ENCODE assay signal across 1 cellular context in genomic region chr6:41214559-41215238, GRCh38.
TF ChIP-seq lines count a peak whose summit lies in the region.

No MANE protein-coding gene starts in this region.

TF ChIP-seq in HepG2, 621 proteins besides CTCF, POLR2A, EP300 and RAD21 (continued from another document and continues in another):
- TF ChIP-seq, protein P1, sequence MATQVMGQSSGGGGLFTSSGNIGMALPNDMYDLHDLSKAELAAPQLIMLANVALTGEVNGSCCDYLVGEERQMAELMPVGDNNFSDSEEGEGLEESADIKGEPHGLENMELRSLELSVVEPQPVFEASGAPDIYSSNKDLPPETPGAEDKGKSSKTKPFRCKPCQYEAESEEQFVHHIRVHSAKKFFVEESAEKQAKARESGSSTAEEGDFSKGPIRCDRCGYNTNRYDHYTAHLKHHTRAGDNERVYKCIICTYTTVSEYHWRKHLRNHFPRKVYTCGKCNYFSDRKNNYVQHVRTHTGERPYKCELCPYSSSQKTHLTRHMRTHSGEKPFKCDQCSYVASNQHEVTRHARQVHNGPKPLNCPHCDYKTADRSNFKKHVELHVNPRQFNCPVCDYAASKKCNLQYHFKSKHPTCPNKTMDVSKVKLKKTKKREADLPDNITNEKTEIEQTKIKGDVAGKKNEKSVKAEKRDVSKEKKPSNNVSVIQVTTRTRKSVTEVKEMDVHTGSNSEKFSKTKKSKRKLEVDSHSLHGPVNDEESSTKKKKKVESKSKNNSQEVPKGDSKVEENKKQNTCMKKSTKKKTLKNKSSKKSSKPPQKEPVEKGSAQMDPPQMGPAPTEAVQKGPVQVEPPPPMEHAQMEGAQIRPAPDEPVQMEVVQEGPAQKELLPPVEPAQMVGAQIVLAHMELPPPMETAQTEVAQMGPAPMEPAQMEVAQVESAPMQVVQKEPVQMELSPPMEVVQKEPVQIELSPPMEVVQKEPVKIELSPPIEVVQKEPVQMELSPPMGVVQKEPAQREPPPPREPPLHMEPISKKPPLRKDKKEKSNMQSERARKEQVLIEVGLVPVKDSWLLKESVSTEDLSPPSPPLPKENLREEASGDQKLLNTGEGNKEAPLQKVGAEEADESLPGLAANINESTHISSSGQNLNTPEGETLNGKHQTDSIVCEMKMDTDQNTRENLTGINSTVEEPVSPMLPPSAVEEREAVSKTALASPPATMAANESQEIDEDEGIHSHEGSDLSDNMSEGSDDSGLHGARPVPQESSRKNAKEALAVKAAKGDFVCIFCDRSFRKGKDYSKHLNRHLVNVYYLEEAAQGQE (IDR thresholded peaks at IDR 0.05; ENCODE audit: borderline replicate concordance in 1 of 2, low read depth in 1 of 2, low read length in 2 of 2) = no peak
- TF ChIP-seq AGO1 (IDR thresholded peaks at IDR 0.05; ENCODE audit: low read depth, low read length, poor library complexity, severe bottlenecking) = no peak
- TF ChIP-seq SOX13 (IDR thresholded peaks at IDR 0.05) = no peak
- no peak for TF ChIP-seq SOX13 (CRISPR knock-in tag; conservative IDR thresholded peaks at IDR 0.05 in 1 of 2, IDR thresholded peaks at IDR 0.05 in 1 of 2)
- TF ChIP-seq WIZ (CRISPR knock-in tag; IDR thresholded peaks at IDR 0.05) = no peak
- no peak for TF ChIP-seq NPAS2 (CRISPR knock-in tag; IDR thresholded peaks at IDR 0.05; ENCODE audit: borderline replicate concordance)
- TF ChIP-seq ZBTB8A (CRISPR knock-in tag; IDR thresholded peaks at IDR 0.05; ENCODE audit: borderline replicate concordance, low read depth) = no peak
- no peak for TF ChIP-seq SAFB2 (CRISPR knock-in tag; IDR thresholded peaks at IDR 0.05; ENCODE audit: borderline replicate concordance, low read depth)
- TF ChIP-seq, protein P2, sequence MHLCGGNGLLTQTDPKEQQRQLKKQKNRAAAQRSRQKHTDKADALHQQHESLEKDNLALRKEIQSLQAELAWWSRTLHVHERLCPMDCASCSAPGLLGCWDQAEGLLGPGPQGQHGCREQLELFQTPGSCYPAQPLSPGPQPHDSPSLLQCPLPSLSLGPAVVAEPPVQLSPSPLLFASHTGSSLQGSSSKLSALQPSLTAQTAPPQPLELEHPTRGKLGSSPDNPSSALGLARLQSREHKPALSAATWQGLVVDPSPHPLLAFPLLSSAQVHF (CRISPR knock-in tag; IDR thresholded peaks at IDR 0.05) = no peak
- TF ChIP-seq CENPX (CRISPR knock-in tag; IDR thresholded peaks at IDR 0.05) = no peak
- no peak for TF ChIP-seq ZNF839 (CRISPR knock-in tag; IDR thresholded peaks at IDR 0.05; ENCODE audit: borderline replicate concordance)
- TF ChIP-seq USF2 (IDR thresholded peaks at IDR 0.05; ENCODE audit: low read depth, low read length) = 0 out of 2 replicates have a peak, but pooled peaks have one; percentile 25
- TF ChIP-seq USF2 (CRISPR knock-in tag; IDR thresholded peaks at IDR 0.05; ENCODE audit: borderline replicate concordance) = no peak
- TF ChIP-seq ZSCAN31 (CRISPR knock-in tag; IDR thresholded peaks at IDR 0.05; ENCODE audit: low read depth) = no peak
- TF ChIP-seq SP1 (IDR thresholded peaks at IDR 0.05) = no peak
- TF ChIP-seq SP1 (CRISPR knock-in tag; IDR thresholded peaks at IDR 0.05) = no peak
- no peak for TF ChIP-seq DR1 (CRISPR knock-in tag; IDR thresholded peaks at IDR 0.05)
- no peak for TF ChIP-seq XBP1 (CRISPR knock-in tag; IDR thresholded peaks at IDR 0.05)
- TF ChIP-seq NR2F1 (CRISPR knock-in tag; IDR thresholded peaks at IDR 0.05) = peak in 1 of 2 experiments; percentile 51; a peak in 1 of 4 replicates
- TF ChIP-seq, protein P3, sequence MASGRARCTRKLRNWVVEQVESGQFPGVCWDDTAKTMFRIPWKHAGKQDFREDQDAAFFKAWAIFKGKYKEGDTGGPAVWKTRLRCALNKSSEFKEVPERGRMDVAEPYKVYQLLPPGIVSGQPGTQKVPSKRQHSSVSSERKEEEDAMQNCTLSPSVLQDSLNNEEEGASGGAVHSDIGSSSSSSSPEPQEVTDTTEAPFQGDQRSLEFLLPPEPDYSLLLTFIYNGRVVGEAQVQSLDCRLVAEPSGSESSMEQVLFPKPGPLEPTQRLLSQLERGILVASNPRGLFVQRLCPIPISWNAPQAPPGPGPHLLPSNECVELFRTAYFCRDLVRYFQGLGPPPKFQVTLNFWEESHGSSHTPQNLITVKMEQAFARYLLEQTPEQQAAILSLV (CRISPR knock-in tag; IDR thresholded peaks at IDR 0.05; ENCODE audit: borderline replicate concordance) = no peak
- no peak for TF ChIP-seq SMYD3 (CRISPR knock-in tag; IDR thresholded peaks at IDR 0.05)
- no peak for TF ChIP-seq MIER2 (CRISPR knock-in tag; IDR thresholded peaks at IDR 0.05)
- TF ChIP-seq, protein P4, sequence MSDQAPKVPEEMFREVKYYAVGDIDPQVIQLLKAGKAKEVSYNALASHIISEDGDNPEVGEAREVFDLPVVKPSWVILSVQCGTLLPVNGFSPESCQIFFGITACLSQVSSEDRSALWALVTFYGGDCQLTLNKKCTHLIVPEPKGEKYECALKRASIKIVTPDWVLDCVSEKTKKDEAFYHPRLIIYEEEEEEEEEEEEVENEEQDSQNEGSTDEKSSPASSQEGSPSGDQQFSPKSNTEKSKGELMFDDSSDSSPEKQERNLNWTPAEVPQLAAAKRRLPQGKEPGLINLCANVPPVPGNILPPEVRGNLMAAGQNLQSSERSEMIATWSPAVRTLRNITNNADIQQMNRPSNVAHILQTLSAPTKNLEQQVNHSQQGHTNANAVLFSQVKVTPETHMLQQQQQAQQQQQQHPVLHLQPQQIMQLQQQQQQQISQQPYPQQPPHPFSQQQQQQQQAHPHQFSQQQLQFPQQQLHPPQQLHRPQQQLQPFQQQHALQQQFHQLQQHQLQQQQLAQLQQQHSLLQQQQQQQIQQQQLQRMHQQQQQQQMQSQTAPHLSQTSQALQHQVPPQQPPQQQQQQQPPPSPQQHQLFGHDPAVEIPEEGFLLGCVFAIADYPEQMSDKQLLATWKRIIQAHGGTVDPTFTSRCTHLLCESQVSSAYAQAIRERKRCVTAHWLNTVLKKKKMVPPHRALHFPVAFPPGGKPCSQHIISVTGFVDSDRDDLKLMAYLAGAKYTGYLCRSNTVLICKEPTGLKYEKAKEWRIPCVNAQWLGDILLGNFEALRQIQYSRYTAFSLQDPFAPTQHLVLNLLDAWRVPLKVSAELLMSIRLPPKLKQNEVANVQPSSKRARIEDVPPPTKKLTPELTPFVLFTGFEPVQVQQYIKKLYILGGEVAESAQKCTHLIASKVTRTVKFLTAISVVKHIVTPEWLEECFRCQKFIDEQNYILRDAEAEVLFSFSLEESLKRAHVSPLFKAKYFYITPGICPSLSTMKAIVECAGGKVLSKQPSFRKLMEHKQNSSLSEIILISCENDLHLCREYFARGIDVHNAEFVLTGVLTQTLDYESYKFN (CRISPR knock-in tag; conservative IDR thresholded peaks at IDR 0.05) = 0 out of 2 replicates have a peak, but pooled peaks have one; percentile 43
- TF ChIP-seq GATAD2A (CRISPR knock-in tag; IDR thresholded peaks at IDR 0.05) = 0 out of 2 replicates have a peak, but pooled peaks have one; percentile 14
- TF ChIP-seq XRCC5 (optimal IDR thresholded peaks at IDR 0.05; ENCODE audit: low read length) = no peak
- no peak for TF ChIP-seq REPIN1 (CRISPR knock-in tag; IDR thresholded peaks at IDR 0.05; ENCODE audit: borderline replicate concordance, low read depth)
- peak; percentile 90 for TF ChIP-seq FOSL2 (CRISPR knock-in tag; IDR thresholded peaks at IDR 0.05)
- TF ChIP-seq, protein P5, sequence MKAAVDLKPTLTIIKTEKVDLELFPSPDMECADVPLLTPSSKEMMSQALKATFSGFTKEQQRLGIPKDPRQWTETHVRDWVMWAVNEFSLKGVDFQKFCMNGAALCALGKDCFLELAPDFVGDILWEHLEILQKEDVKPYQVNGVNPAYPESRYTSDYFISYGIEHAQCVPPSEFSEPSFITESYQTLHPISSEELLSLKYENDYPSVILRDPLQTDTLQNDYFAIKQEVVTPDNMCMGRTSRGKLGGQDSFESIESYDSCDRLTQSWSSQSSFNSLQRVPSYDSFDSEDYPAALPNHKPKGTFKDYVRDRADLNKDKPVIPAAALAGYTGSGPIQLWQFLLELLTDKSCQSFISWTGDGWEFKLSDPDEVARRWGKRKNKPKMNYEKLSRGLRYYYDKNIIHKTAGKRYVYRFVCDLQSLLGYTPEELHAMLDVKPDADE (CRISPR knock-in tag; IDR thresholded peaks at IDR 0.05) = no peak
- 0 out of 2 replicates have a peak, but pooled peaks have one; percentile 19 for TF ChIP-seq ARID5B (CRISPR knock-in tag; IDR thresholded peaks at IDR 0.05)
- no peak for TF ChIP-seq ATF2 (CRISPR knock-in tag; IDR thresholded peaks at IDR 0.05)
- TF ChIP-seq ZNF543 (CRISPR knock-in tag; IDR thresholded peaks at IDR 0.05) = no peak
- TF ChIP-seq ASH2L (IDR thresholded peaks at IDR 0.05; ENCODE audit: insufficient read length, low read depth, low read length) = no peak
- TF ChIP-seq HDAC2 (CRISPR knock-in tag; IDR thresholded peaks at IDR 0.05) = no peak
- TF ChIP-seq ZNF430 (CRISPR knock-in tag; IDR thresholded peaks at IDR 0.05) = no peak
- TF ChIP-seq ZNF800 (CRISPR knock-in tag; IDR thresholded peaks at IDR 0.05) = no peak
- TF ChIP-seq ZNF883 (CRISPR knock-in tag; IDR thresholded peaks at IDR 0.05; ENCODE audit: not compliant biosample characterization) = no peak
- TF ChIP-seq, protein P6, sequence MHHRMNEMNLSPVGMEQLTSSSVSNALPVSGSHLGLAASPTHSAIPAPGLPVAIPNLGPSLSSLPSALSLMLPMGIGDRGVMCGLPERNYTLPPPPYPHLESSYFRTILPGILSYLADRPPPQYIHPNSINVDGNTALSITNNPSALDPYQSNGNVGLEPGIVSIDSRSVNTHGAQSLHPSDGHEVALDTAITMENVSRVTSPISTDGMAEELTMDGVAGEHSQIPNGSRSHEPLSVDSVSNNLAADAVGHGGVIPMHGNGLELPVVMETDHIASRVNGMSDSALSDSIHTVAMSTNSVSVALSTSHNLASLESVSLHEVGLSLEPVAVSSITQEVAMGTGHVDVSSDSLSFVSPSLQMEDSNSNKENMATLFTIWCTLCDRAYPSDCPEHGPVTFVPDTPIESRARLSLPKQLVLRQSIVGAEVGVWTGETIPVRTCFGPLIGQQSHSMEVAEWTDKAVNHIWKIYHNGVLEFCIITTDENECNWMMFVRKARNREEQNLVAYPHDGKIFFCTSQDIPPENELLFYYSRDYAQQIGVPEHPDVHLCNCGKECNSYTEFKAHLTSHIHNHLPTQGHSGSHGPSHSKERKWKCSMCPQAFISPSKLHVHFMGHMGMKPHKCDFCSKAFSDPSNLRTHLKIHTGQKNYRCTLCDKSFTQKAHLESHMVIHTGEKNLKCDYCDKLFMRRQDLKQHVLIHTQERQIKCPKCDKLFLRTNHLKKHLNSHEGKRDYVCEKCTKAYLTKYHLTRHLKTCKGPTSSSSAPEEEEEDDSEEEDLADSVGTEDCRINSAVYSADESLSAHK (CRISPR knock-in tag; IDR thresholded peaks at IDR 0.05; ENCODE audit: borderline replicate concordance) = no peak
